ENCODE assay signal across 9 cellular contexts in genomic region chr7:106947244-106947728, GRCh38.
DNase-seq lines count a peak whose midpoint lies in the region; ATAC-seq and TF ChIP-seq lines count a peak whose summit lies in the region.
"Had no signal": no experiment of that assay in that cellular context is flagged by ENCODE, and none has a peak within 500 bp of the region (broad histone marks: within the 10 kb centered on the region; RNA-seq: fewer than 3 reads in every experiment).

No MANE protein-coding gene starts in this region.

- peak; percentile 72 for DNase-seq in SIG-M5 treated with dmso at 0.1 percent for 504 hours (lab: John Stamatoyannopoulos, UW; ENCODE audit: unreplicated experiment)
- DNase-seq in SIG-M5 (lab: John Stamatoyannopoulos, UW), result no peak
- peak; percentile 45 for DNase-seq in NCI-H226
- peak; percentile 49 for DNase-seq in activated CD4-positive, alpha-beta T cell treated with anti-CD3 and anti-CD28 coated beads for 36 hours
- DNase-seq in fibroblast of the conjunctiva (ENCODE audit: low read depth), result peak; percentile 50
- DNase-seq in neural crest cell (ENCODE audit: low read depth, low spot score), result peak; percentile 27
- no peak for DNase-seq in activated effector memory CD4-positive, alpha-beta T cell treated with anti-CD3 and anti-CD28 coated beads, Interleukin-2, amount 50 U/mL, for 16 hours

- intact Hi-C loops in activated CD4-positive, alpha-beta T cell treated with anti-CD3 and anti-CD28 coated beads for 36 hours (cut with DNase I, micrococcal nuclease), result loop anchor here (1.0 to 10.0 kb wide), 4 partner anchors 154 to 778 kb away; no protein-coding TSS in a partner anchor

- H3K4me1 Mint-ChIP-seq in activated CD4-positive, alpha-beta T cell treated with anti-CD3 and anti-CD28 coated beads for 36 hours, result no peaks in the 10 kb centered on the region
- no peaks in the 10 kb centered on the region for H3K4me1 Mint-ChIP-seq in neural crest cell
- H3K4me1 Mint-ChIP-seq: CD8-positive, alpha-beta memory T cell had no signal

- ATAC-seq in HG02852 (IDR thresholded peaks at IDR 0.05; ENCODE audit: unreplicated experiment), result peak; percentile 52
- peak; percentile 51 for ATAC-seq in activated CD4-positive, alpha-beta T cell treated with anti-CD3 and anti-CD28 coated beads for 36 hours

- H3K27me3 Mint-ChIP-seq in activated CD4-positive, alpha-beta T cell treated with anti-CD3 and anti-CD28 coated beads for 36 hours, result no peaks in the 10 kb centered on the region
- no peaks in the 10 kb centered on the region for H3K27me3 Mint-ChIP-seq in neural crest cell (ENCODE audit: low read depth)

- no peaks in the 10 kb centered on the region for H3K36me3 Mint-ChIP-seq in activated CD4-positive, alpha-beta T cell treated with anti-CD3 and anti-CD28 coated beads for 36 hours (ENCODE audit: low read depth)
- H3K36me3 Mint-ChIP-seq in neural crest cell (ENCODE audit: low read depth), result no peaks in the 10 kb centered on the region

- no peaks in the 10 kb centered on the region for H3K9me3 Mint-ChIP-seq in activated CD4-positive, alpha-beta T cell treated with anti-CD3 and anti-CD28 coated beads for 36 hours (ENCODE audit: low read depth)
- no peaks in the 10 kb centered on the region for H3K9me3 Mint-ChIP-seq in neural crest cell
- H3K9me3 Mint-ChIP-seq: CD8-positive, alpha-beta memory T cell had no signal

- H3K4me3 Mint-ChIP-seq in activated CD4-positive, alpha-beta T cell treated with anti-CD3 and anti-CD28 coated beads for 36 hours, result no peak overlapping the region
- H3K4me3 Mint-ChIP-seq in neural crest cell, result no peak overlapping the region
- H3K4me3 Mint-ChIP-seq: CD8-positive, alpha-beta memory T cell had no signal

- POLR2A ChIA-PET in activated CD4-positive, alpha-beta T cell treated with anti-CD3 and anti-CD28 coated beads for 36 hours (lab: Charles Lee), result interaction anchor here (0.7 kb wide), 1 partner anchor 287 kb away, joined by 3 read pairs; no protein-coding TSS in a partner anchor

- H3K27ac Mint-ChIP-seq in activated CD4-positive, alpha-beta T cell treated with anti-CD3 and anti-CD28 coated beads for 36 hours, result no peak overlapping the region
- H3K27ac Mint-ChIP-seq in neural crest cell (ENCODE audit: unreplicated experiment), result no peak overlapping the region
- H3K27ac Mint-ChIP-seq: CD8-positive, alpha-beta memory T cell had no signal

- CTCF ChIA-PET in activated CD4-positive, alpha-beta T cell treated with anti-CD3 and anti-CD28 coated beads for 36 hours (lab: Charles Lee), result interaction anchor here (0.7 to 2.7 kb wide), 9 partner anchors 12 to 205 kb away, joined by 3 to 31 read pairs (median 3); no protein-coding TSS in a partner anchor

- peak; percentile 74 for TF ChIP-seq CTCF in neural crest cell (conservative IDR thresholded peaks at IDR 0.05)

Comparison
In these comparisons a context has a peak if more than half of its experiments do, and no peak if none do; other contexts are left out.
1. DNase-seq: peak in SIG-M5 treated with dmso at 0.1 percent for 504 hours (single experiment), NCI-H226 (single experiment), activated CD4-positive, alpha-beta T cell treated with anti-CD3 and anti-CD28 coated beads for 36 hours (single experiment), fibroblast of the conjunctiva (single experiment) and neural crest cell (single experiment); none in SIG-M5 (single experiment) and activated effector memory CD4-positive, alpha-beta T cell treated with anti-CD3 and anti-CD28 coated beads, Interleukin-2, amount 50 U/mL, for 16 hours (single experiment).